16 cellular contexts compared by ENCODE assay signal in genomic region chr2:75506131-75506697, GRCh38. TPM values are rescaled to one million over a fixed set of nuclear protein-coding genes. Genes with fewer than 3 reads are reported as not detected.
DNase-seq lines count a peak whose midpoint lies in the region; ATAC-seq and TF ChIP-seq lines count a peak whose summit lies in the region.
"Had no signal": no experiment of that assay in that cellular context is flagged by ENCODE, and none has a peak within 500 bp of the region (broad histone marks: within the 10 kb centered on the region; RNA-seq: fewer than 3 reads in every experiment).

No MANE protein-coding gene starts in this region.

- no peaks in the 10 kb centered on the region for H4K20me1 ChIP-seq in DND-41 (ENCODE audit: insufficient read depth, low read length)

- H3K79me2 ChIP-seq in DND-41 (ENCODE audit: insufficient read depth, low read length): peaks cover 34% of the 10 kb centered on the region

- peaks cover 12% of the 10 kb centered on the region for H3K9me3 ChIP-seq in DND-41 (ENCODE audit: insufficient read depth, low read length, severe bottlenecking)
- H3K9me3 ChIP-seq: HAP-1 had no signal

- DNase-seq in DND-41 (no peak), HCEC 1CT (peak; percentile 17), dermis blood vessel endothelial cell (peak; percentile 62), pulmonary artery endothelial cell (ENCODE audit: low read depth, low spot score) (peak; percentile 27), NCI-H69 (lab: John Stamatoyannopoulos, UW) (no peak), NCI-H2171 (lab: John Stamatoyannopoulos, UW) (no peak)
- DNase-seq: ACHN; AML-193; Caco-2; CD4-positive, alpha-beta T cell; GF-D8; GM23248; KBM-7 had no signal

- ATAC-seq in DND-41 (ENCODE audit: insufficient read depth, low read depth) (no peak), GM21381 (IDR thresholded peaks at IDR 0.05; ENCODE audit: unreplicated experiment) (no peak)

- no peak overlapping the region for H3K4me3 ChIP-seq in DND-41 (ENCODE audit: low read depth in 1 of 2, low read length in 2 of 2)
- H3K4me3 ChIP-seq: GM23248, HAP-1 had no signal

- peak overlapping the region; percentile 39 for H3K27ac ChIP-seq in DND-41 (ENCODE audit: low read length)
- H3K27ac ChIP-seq: C4-2B, GM23248 had no signal

- no peak overlapping the region for H3K9ac ChIP-seq in DND-41 (ENCODE audit: low read depth, low read length)
- H3K9ac ChIP-seq: GM23248 had no signal

- peaks cover 85% of the 10 kb centered on the region for H3K36me3 ChIP-seq in DND-41 (ENCODE audit: insufficient read depth, low read length)
- H3K36me3 ChIP-seq: HAP-1 had no signal

- no peak overlapping the region for H3K4me2 ChIP-seq in DND-41 (ENCODE audit: insufficient read depth, low read length)

- no peaks in the 10 kb centered on the region for H3K4me1 ChIP-seq in DND-41 (ENCODE audit: insufficient read depth, low read length)
- H3K4me1 ChIP-seq: Caco-2, HAP-1 had no signal

- H2AFZ ChIP-seq in DND-41 (ENCODE audit: low read depth, low read length): no peak overlapping the region
- H2AFZ ChIP-seq: GM23248 had no signal

- H3K27me3 ChIP-seq in DND-41 (ENCODE audit: insufficient read depth, low read length, poor library complexity): no peaks in the 10 kb centered on the region

- TF ChIP-seq CTCF in DND-41 (IDR thresholded peaks at IDR 0.05; ENCODE audit: borderline replicate concordance, extremely low read depth, low read length, poor library complexity, severe bottlenecking): no peak

RNA-seq across cellular contexts. Expression of gene EVA1A, which starts 54.5 kb away (rescaled TPM):
- 66.7 and 90.5 TPM in 2 replicates for total RNA-seq in dermis blood vessel endothelial cell
- 110 and 149 TPM in 2 replicates for total RNA-seq in pulmonary artery endothelial cell
- total RNA-seq: CD4-positive, alpha-beta T cell had no signal

Comparison
In these comparisons a context has a peak if more than half of its experiments do, and no peak if none do; other contexts are left out.
1. DNase-seq: peak in HCEC 1CT (single experiment), dermis blood vessel endothelial cell (single experiment) and pulmonary artery endothelial cell (single experiment); none in DND-41 (single experiment), NCI-H69 (single experiment) and NCI-H2171 (single experiment).